In the genomic region with DNA sequence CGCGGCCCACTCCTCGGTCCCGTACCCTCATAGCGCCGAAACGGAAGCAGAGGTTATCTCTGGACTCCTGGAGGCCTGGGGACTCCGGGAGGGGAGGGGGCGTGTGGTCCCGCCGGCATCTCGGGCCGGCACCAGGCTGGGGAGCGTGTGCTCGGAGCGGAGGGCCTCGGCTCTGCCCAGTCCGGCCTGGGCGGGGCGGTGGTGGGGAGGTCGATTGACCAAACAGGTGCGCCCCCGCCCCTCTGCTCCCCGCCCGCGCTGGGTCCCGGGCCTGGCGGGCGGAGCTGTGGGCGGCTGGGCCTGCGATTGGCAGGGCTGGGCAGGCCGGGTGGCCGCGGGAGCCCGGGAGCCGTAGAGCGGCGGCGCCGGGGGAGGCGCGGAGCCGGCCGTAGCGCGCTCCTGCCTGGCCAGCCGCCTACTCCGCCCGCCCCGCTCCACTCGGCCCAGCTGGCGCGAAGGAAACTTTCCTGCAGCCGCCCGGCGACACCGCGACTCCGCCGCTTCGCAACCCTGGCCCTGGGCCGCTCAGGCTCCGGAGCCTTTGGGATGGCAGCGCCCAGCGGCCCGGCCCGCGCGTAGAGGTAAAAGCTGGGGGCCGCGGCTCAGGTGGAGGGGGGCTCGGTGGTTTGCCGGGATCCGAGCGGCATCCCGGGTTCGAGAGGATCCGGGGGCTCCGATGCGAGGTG, we compare ENCODE assay signal across 8 cellular contexts. TPM values are rescaled to one million over a fixed set of nuclear protein-coding genes. Genes with fewer than 3 reads are reported as not detected.
A peak's percentile ranks its signal among the peaks of the same experiment; 100 is the strongest.
DNase-seq lines count a peak whose midpoint lies in the region; ATAC-seq and TF ChIP-seq lines count a peak whose summit lies in the region.

No MANE protein-coding gene starts in this region.

- H3K27me3 Mint-ChIP-seq in osteocyte (ENCODE audit: unreplicated experiment): peaks cover 11% of the 10 kb centered on the region
- H3K27me3 Mint-ChIP-seq in effector memory CD8-positive, alpha-beta T cell: peaks cover 59 to 80% of the 10 kb centered on the region in 2 donors

- H3K4me3 Mint-ChIP-seq in osteocyte (ENCODE audit: unreplicated experiment): peak overlapping the region; percentile 55
- H3K4me3 Mint-ChIP-seq in effector memory CD8-positive, alpha-beta T cell: peak overlapping the region in 1 of 2 donors; percentile 47

- TF ChIP-seq CTCF in Peyer's patch (IDR thresholded peaks at IDR 0.05): no peak
- no peak for TF ChIP-seq CTCF in osteocyte (IDR thresholded peaks at IDR 0.05)

- H3K4me1 Mint-ChIP-seq in osteocyte (ENCODE audit: unreplicated experiment): peaks cover 12% of the 10 kb centered on the region
- H3K4me1 Mint-ChIP-seq in effector memory CD8-positive, alpha-beta T cell (ENCODE audit: low read depth in 2 of 2): peaks cover 0 to 6% of the 10 kb centered on the region in 2 donors

- no peak for ATAC-seq in GM21367 (IDR thresholded peaks at IDR 0.05; ENCODE audit: unreplicated experiment)
- ATAC-seq in effector memory CD8-positive, alpha-beta T cell (replicated peaks): no peak

- H3K27me3 ChIP-seq in Peyer's patch: no peaks in the 10 kb centered on the region

- peak overlapping the region in 3 of 4 donors; percentile 17 to 80 (median 78) for H3K27ac ChIP-seq in Peyer's patch

- DNase-seq in EH (ENCODE audit: low read depth) (peak; percentile 66), Peyer's patch (no peak), glomerular visceral epithelial cell (ENCODE audit: extremely low spot score) (peak; percentile 43), osteocyte (ENCODE audit: extremely low spot score, unreplicated experiment) (peak; percentile 87), SHP77 (lab: John Stamatoyannopoulos, UW) (no peak), amniotic stem cell (lab: John Stamatoyannopoulos, UW) (no peak)
- no peak for DNase-seq in effector memory CD8-positive, alpha-beta T cell

- H3K36me3 Mint-ChIP-seq in osteocyte (ENCODE audit: unreplicated experiment): no peaks in the 10 kb centered on the region
- no peaks in the 10 kb centered on the region for H3K36me3 Mint-ChIP-seq in effector memory CD8-positive, alpha-beta T cell (ENCODE audit: insufficient read depth)

- peaks cover 0 to 19% (median 0%) of the 10 kb centered on the region in 4 donors for H3K4me1 ChIP-seq in Peyer's patch

- H3K9me3 ChIP-seq in Peyer's patch: no peaks in the 10 kb centered on the region

- peaks cover 5% of the 10 kb centered on the region for H3K9me3 Mint-ChIP-seq in osteocyte (ENCODE audit: unreplicated experiment)
- H3K9me3 Mint-ChIP-seq in effector memory CD8-positive, alpha-beta T cell: peaks cover 0 to 3% of the 10 kb centered on the region in 2 donors

- no peak overlapping the region for H3K27ac Mint-ChIP-seq in osteocyte (ENCODE audit: unreplicated experiment)
- no peak overlapping the region for H3K27ac Mint-ChIP-seq in effector memory CD8-positive, alpha-beta T cell

- H3K36me3 ChIP-seq in Peyer's patch: no peaks in the 10 kb centered on the region

- H3K4me3 ChIP-seq in Peyer's patch: peak overlapping the region; percentile 26 to 56 (median 42)

- TF ChIP-seq POLR2A in Peyer's patch (IDR thresholded peaks at IDR 0.05): no peak

RNA-seq across cellular contexts. Expression of gene DAB2IP, which starts 52.1 kb away (rescaled TPM):
- 10 to 100 TPM; 55.2 to 76.0 (median 60.5) TPM for total RNA-seq in Peyer's patch
- 43.6 and 47.9 TPM in 2 replicates for total RNA-seq in osteocyte

Comparison
In these comparisons a context has a peak if more than half of its experiments do, and no peak if none do; other contexts are left out.
1. DNase-seq: peak in EH (single experiment), glomerular visceral epithelial cell (single experiment) and osteocyte (single experiment); none in Peyer's patch (0 of 3), SHP77 (0 of 2), amniotic stem cell (single experiment) and effector memory CD8-positive, alpha-beta T cell (0 of 3).